1 cellular context compared by ENCODE assay signal in genomic region chr5:109703827-109704226, GRCh38.
TF ChIP-seq lines count a peak whose summit lies in the region.

No MANE protein-coding gene starts in this region.

TF ChIP-seq in K562, 482 proteins besides CTCF, POLR2A, EP300 and RAD21 (continued from another document and continues in another):
- no peak for TF ChIP-seq ZNF280A (IDR thresholded peaks at IDR 0.05; ENCODE audit: low read depth, partially characterized antibody)
- TF ChIP-seq NR2F6 (CRISPR knock-in tag; IDR thresholded peaks at IDR 0.05), result no peak
- TF ChIP-seq PHTF2 (CRISPR knock-in tag; IDR thresholded peaks at IDR 0.05), result no peak
- no peak for TF ChIP-seq RREB1 (CRISPR knock-in tag; IDR thresholded peaks at IDR 0.05)
- TF ChIP-seq ZNF584 (CRISPR knock-in tag; IDR thresholded peaks at IDR 0.05; ENCODE audit: low read depth), result no peak
- peak; percentile 26; the same call in 1 of the 2 replicates for TF ChIP-seq GATAD2B (IDR thresholded peaks at IDR 0.05; ENCODE audit: borderline replicate concordance)
- no peak for TF ChIP-seq GTF2A2 (tag; IDR thresholded peaks at IDR 0.05)
- TF ChIP-seq BDP1 (IDR thresholded peaks at IDR 0.05; ENCODE audit: insufficient read depth, insufficient read length), result no peak
- no peak for TF ChIP-seq NCOA4 (IDR thresholded peaks at IDR 0.05; ENCODE audit: partially characterized antibody)
- TF ChIP-seq ZFP30 (CRISPR knock-in tag; IDR thresholded peaks at IDR 0.05; ENCODE audit: borderline replicate concordance), result no peak
- peak; percentile 30; the same call in 1 of the 2 replicates for TF ChIP-seq DMBX1 (CRISPR knock-in tag; IDR thresholded peaks at IDR 0.05; ENCODE audit: borderline replicate concordance)
- TF ChIP-seq RFX1 (IDR thresholded peaks at IDR 0.05), result peak; percentile 20; the same call in 1 of the 2 replicates
- no peak; the same call in 1 of the 2 replicates for TF ChIP-seq CXXC5 (CRISPR knock-in tag; IDR thresholded peaks at IDR 0.05)
- peak in 1 of 2 experiments; percentile 50; a peak in 1 of 3 replicates for TF ChIP-seq CBX3 (IDR thresholded peaks at IDR 0.05; ENCODE audit: borderline replicate concordance in 1 of 2, low read length in 2 of 2)
- no peak for TF ChIP-seq ZFP36 (IDR thresholded peaks at IDR 0.05; ENCODE audit: low read depth, low read length, partially characterized antibody)
- TF ChIP-seq KDM2B (CRISPR knock-in tag; IDR thresholded peaks at IDR 0.05), result no peak
- TF ChIP-seq ZSCAN32 (CRISPR knock-in tag; IDR thresholded peaks at IDR 0.05), result no peak
- no peak for TF ChIP-seq ZNF253 (CRISPR knock-in tag; conservative IDR thresholded peaks at IDR 0.05)
- no peak for TF ChIP-seq NCOA6 (IDR thresholded peaks at IDR 0.05)
- TF ChIP-seq MBD1 (CRISPR knock-in tag; IDR thresholded peaks at IDR 0.05), result no peak
- TF ChIP-seq CREB1 (IDR thresholded peaks at IDR 0.05), result peak; percentile 94
- TF ChIP-seq CREB1 (CRISPR knock-in tag; IDR thresholded peaks at IDR 0.05), result peak; percentile 86
- TF ChIP-seq ZNF311 (CRISPR knock-in tag; IDR thresholded peaks at IDR 0.05), result no peak
- TF ChIP-seq ZNF778 (CRISPR knock-in tag; IDR thresholded peaks at IDR 0.05), result no peak
- TF ChIP-seq ELF2 (CRISPR knock-in tag; IDR thresholded peaks at IDR 0.05), result no peak
- no peak for TF ChIP-seq BCLAF1 (IDR thresholded peaks at IDR 0.05; ENCODE audit: borderline replicate concordance in 1 of 2, control insufficient read depth in 1 of 2, low read depth in 2 of 2, low read length in 1 of 2)
- TF ChIP-seq DDX20 (tag; IDR thresholded peaks at IDR 0.05; ENCODE audit: low read depth), result no peak
- TF ChIP-seq ZNF324 (CRISPR knock-in tag; IDR thresholded peaks at IDR 0.05), result no peak
- TF ChIP-seq HES1 (IDR thresholded peaks at IDR 0.05; ENCODE audit: low read depth), result 0 out of 2 replicates have a peak, but pooled peaks have one; percentile 20
- TF ChIP-seq CEBPB (tag; IDR thresholded peaks at IDR 0.05), result no peak
- peak; percentile 69 for TF ChIP-seq ZNF592 (IDR thresholded peaks at IDR 0.05)
- no peak for TF ChIP-seq MAZ (CRISPR knock-in tag; conservative IDR thresholded peaks at IDR 0.05 in 1 of 2, IDR thresholded peaks at IDR 0.05 in 1 of 2)
- TF ChIP-seq ZNF140 (CRISPR knock-in tag; IDR thresholded peaks at IDR 0.05), result no peak
- TF ChIP-seq PHF21A (IDR thresholded peaks at IDR 0.05; ENCODE audit: borderline replicate concordance, low read depth), result no peak
- TF ChIP-seq CBX8 (IDR thresholded peaks at IDR 0.05; ENCODE audit: borderline replicate concordance, extremely low read depth, low read depth, low read length, poor library complexity, severe bottlenecking), result no peak
- TF ChIP-seq POLR2H (tag; IDR thresholded peaks at IDR 0.05; ENCODE audit: low read depth), result no peak
- TF ChIP-seq ZNF143 (CRISPR knock-in tag; IDR thresholded peaks at IDR 0.05), result no peak
- TF ChIP-seq ZBTB12 (CRISPR knock-in tag; IDR thresholded peaks at IDR 0.05), result peak; percentile 64; the same call in 1 of the 2 replicates
- no peak for TF ChIP-seq ZNF655 (CRISPR knock-in tag; IDR thresholded peaks at IDR 0.05)
- no peak for TF ChIP-seq NR3C1 (CRISPR knock-in tag; IDR thresholded peaks at IDR 0.05)
- TF ChIP-seq EZH2 (IDR thresholded peaks at IDR 0.05; ENCODE audit: borderline replicate concordance, low read depth, low read length), result no peak
- no peak for TF ChIP-seq DEAF1 (CRISPR knock-in tag; IDR thresholded peaks at IDR 0.05)
